Comparison of ENCODE assay signal across 16 cellular contexts in genomic region chr6:116102856-116103255, GRCh38. TPM values are rescaled to one million over a fixed set of nuclear protein-coding genes. Genes with fewer than 3 reads are reported as not detected.
DNase-seq lines count a peak whose midpoint lies in the region; ATAC-seq, FAIRE-seq and TF ChIP-seq lines count a peak whose summit lies in the region.
"Had no signal": no experiment of that assay in that cellular context is flagged by ENCODE, and none has a peak within 500 bp of the region (broad histone marks: within the 10 kb centered on the region; RNA-seq: fewer than 3 reads in every experiment).

No MANE protein-coding gene starts in this region.

- H3K9me3 Mint-ChIP-seq in endodermal cell = no peaks in the 10 kb centered on the region

- H3K4me1 ChIP-seq in HepG2 (ENCODE audit: insufficient read depth, low read length) = peaks cover 77% of the 10 kb centered on the region
- H3K4me1 ChIP-seq in right lobe of liver = peaks cover 0 to 70% (median 36%) of the 10 kb centered on the region in 4 donors
- H3K4me1 ChIP-seq in OCI-LY7 (ENCODE audit: insufficient read depth, low read length, poor library complexity, severe bottlenecking) = peaks cover 37% of the 10 kb centered on the region
- peaks cover 33% of the 10 kb centered on the region for H3K4me1 ChIP-seq in endodermal cell (ENCODE audit: control insufficient read depth, insufficient read depth, low read length)
- peaks cover 0 to 4% of the 10 kb centered on the region in 2 experiments for H3K4me1 ChIP-seq in trophoblast cell (ENCODE audit: control insufficient read depth in 1 of 2, insufficient read depth in 2 of 2, low read length in 2 of 2)
- H3K4me1 ChIP-seq in mesendoderm (ENCODE audit: control insufficient read depth, low read depth, low read length) = no peaks in the 10 kb centered on the region

- H3K14ac ChIP-seq in trophoblast cell (ENCODE audit: low read length) = no peak overlapping the region

- H4K12ac ChIP-seq in trophoblast cell (ENCODE audit: low read depth, low read length) = no peak overlapping the region

- TF ChIP-seq CTCF in HepG2 (CRISPR knock-in tag; IDR thresholded peaks at IDR 0.05) (no peak), right lobe of liver (IDR thresholded peaks at IDR 0.05) (no peak), OCI-LY7 (conservative IDR thresholded peaks at IDR 0.05; ENCODE audit: low read length) (no peak), endodermal cell (conservative IDR thresholded peaks at IDR 0.05) (no peak)

- no peak overlapping the region for H3K27ac Mint-ChIP-seq in endodermal cell

- H3K4ac ChIP-seq in trophoblast cell (ENCODE audit: low read depth, low read length) (no peak overlapping the region), mesendoderm (ENCODE audit: low read depth, low read length) (no peak overlapping the region)

- H3K4me3 ChIP-seq in HepG2 (replicated peaks in 1 of 3; ENCODE audit: insufficient read depth in 1 of 3, low read depth in 2 of 3, low read length in 3 of 3) = no peak overlapping the region
- no peak overlapping the region for H3K4me3 ChIP-seq in right lobe of liver
- H3K4me3 ChIP-seq in OCI-LY7 (ENCODE audit: low read depth, low read length, poor library complexity, severe bottlenecking) = peak overlapping the region; percentile 78
- H3K4me3 ChIP-seq in endodermal cell (ENCODE audit: low read length) = peak overlapping the region; percentile 86
- no peak overlapping the region for H3K4me3 ChIP-seq in trophoblast cell (ENCODE audit: low read depth, low read length)
- no peak overlapping the region for H3K4me3 ChIP-seq in mesendoderm (ENCODE audit: low read length)

- no peak overlapping the region for H4K8ac ChIP-seq in trophoblast cell (ENCODE audit: low read depth, low read length)
- no peak overlapping the region for H4K8ac ChIP-seq in mesendoderm (ENCODE audit: low read depth, low read length)

- no peak overlapping the region for H2BK12ac ChIP-seq in trophoblast cell (ENCODE audit: low read length)

- TF ChIP-seq RAD21 in HepG2 (CRISPR knock-in tag; IDR thresholded peaks at IDR 0.05) = no peak

- H3K27ac ChIP-seq in HepG2 (ENCODE audit: extremely low read length, insufficient read depth, low read length) (no peak overlapping the region), right lobe of liver (no peak overlapping the region), OCI-LY7 (ENCODE audit: low read depth, low read length, poor library complexity, severe bottlenecking) (peak overlapping the region; percentile 82), endodermal cell (ENCODE audit: low read depth, low read length) (no peak overlapping the region), trophoblast cell (ENCODE audit: low read depth, low read length) (no peak overlapping the region), mesendoderm (ENCODE audit: low read depth, low read length) (no peak overlapping the region)

- H3K27me3 ChIP-seq in HepG2 (ENCODE audit: control insufficient read depth in 1 of 2, insufficient read depth in 2 of 2, low read length in 2 of 2) = no peaks in the 10 kb centered on the region; a peak in 1 of 5 replicates
- no peaks in the 10 kb centered on the region for H3K27me3 ChIP-seq in right lobe of liver
- H3K27me3 ChIP-seq in endodermal cell (ENCODE audit: control insufficient read depth, insufficient read depth, low read length, poor library complexity, severe bottlenecking) = no peaks in the 10 kb centered on the region
- H3K27me3 ChIP-seq in trophoblast cell (ENCODE audit: insufficient read depth, low read length) = no peaks in the 10 kb centered on the region
- no peaks in the 10 kb centered on the region for H3K27me3 ChIP-seq in mesendoderm (ENCODE audit: insufficient read depth, low read length, poor library complexity)

- H2BK15ac ChIP-seq in mesendoderm (replicated peaks; ENCODE audit: low read depth) = no peak overlapping the region

- no peak overlapping the region for H2BK120ac ChIP-seq in trophoblast cell (ENCODE audit: insufficient read depth, low read length, poor library complexity)
- H2BK120ac ChIP-seq in mesendoderm (ENCODE audit: low read depth, low read length) = no peak overlapping the region

- in situ Hi-C loops in HepG2 (cut with HindIII; ENCODE audit: extremely low pct_ligation_motif_present, low pct_unique_long_range_greater_than_20kb) = no loop called here

- no peak overlapping the region for H4K91ac ChIP-seq in trophoblast cell (ENCODE audit: low read depth, low read length)

- peaks cover 70% of the 10 kb centered on the region for H3K4me1 Mint-ChIP-seq in endodermal cell

- TF ChIP-seq POLR2A in HepG2 (IDR thresholded peaks at IDR 0.05; ENCODE audit: insufficient read depth in 1 of 2, low read depth in 2 of 2, low read length in 2 of 2) (no peak), right lobe of liver (IDR thresholded peaks at IDR 0.05) (no peak)

- peak overlapping the region; percentile 86 for H3K4me2 ChIP-seq in HepG2 (ENCODE audit: low read depth, low read length)
- peak overlapping the region; percentile 94 for H3K4me2 ChIP-seq in OCI-LY7 (ENCODE audit: low read length)
- H3K4me2 ChIP-seq in trophoblast cell (ENCODE audit: low read length) = no peak overlapping the region
- no peak overlapping the region for H3K4me2 ChIP-seq in mesendoderm (ENCODE audit: low read length)

- H3K27me3 Mint-ChIP-seq in endodermal cell (ENCODE audit: insufficient read depth) = no peaks in the 10 kb centered on the region

- H3K79me1 ChIP-seq in trophoblast cell (ENCODE audit: low read length) (peaks cover 6% of the 10 kb centered on the region), mesendoderm (ENCODE audit: low read length) (peaks cover 21% of the 10 kb centered on the region)

- H3K56ac ChIP-seq in mesendoderm (ENCODE audit: low read length) = no peak overlapping the region

- CTCF ChIA-PET in HepG2 (lab: Yijun Ruan, JAX; ENCODE audit: low intra/inter-chr PET ratio, low total read pairs) = no interaction called here
- CTCF ChIA-PET in OCI-LY7 (lab: Charles Lee; ENCODE audit: unreplicated experiment) = interaction anchor here (0.8 to 1.1 kb wide), 2 partner anchors 10 to 85 kb away, joined by 3 to 4 read pairs; no protein-coding TSS in a partner anchor

- no peaks in the 10 kb centered on the region for H3K9me2 ChIP-seq in OCI-LY7 (ENCODE audit: insufficient read depth, low read length)

- H3K4me3 Mint-ChIP-seq in endodermal cell = peak overlapping the region; percentile 75

- H2AK5ac ChIP-seq in trophoblast cell (ENCODE audit: low read length) (no peak overlapping the region), mesendoderm (ENCODE audit: low read length) (no peak overlapping the region)

- H4K5ac ChIP-seq in mesendoderm (ENCODE audit: low read length) = no peak overlapping the region

- POLR2A ChIA-PET in HepG2 (lab: Yijun Ruan, JAX) = interaction anchor here (4.1 kb wide), 1 partner anchor 42 kb away, joined by 51 read pairs; the partner anchor contains the start of gene FRK
- POLR2A ChIA-PET in OCI-LY7 (lab: Charles Lee) = interaction anchor here (0.7 to 2.5 kb wide), 10 partner anchors 9 to 154 kb away, joined by 3 to 12 read pairs (median 4); no protein-coding TSS in a partner anchor

- H3K18ac ChIP-seq in trophoblast cell (ENCODE audit: low read length) (no peak overlapping the region), mesendoderm (ENCODE audit: low read length) (no peak overlapping the region)

- H2BK5ac ChIP-seq in trophoblast cell (ENCODE audit: low read depth, low read length, poor library complexity) = no peak overlapping the region
- no peak overlapping the region for H2BK5ac ChIP-seq in mesendoderm (ENCODE audit: low read length)

- no peak for ATAC-seq in HepG2
- no peak for ATAC-seq in right lobe of liver

- H3K79me2 ChIP-seq in HepG2 (ENCODE audit: insufficient read depth, low read length) (peaks cover 25% of the 10 kb centered on the region), OCI-LY7 (ENCODE audit: insufficient read depth, low read depth, low read length) (peaks cover 20% of the 10 kb centered on the region), trophoblast cell (ENCODE audit: control insufficient read depth, insufficient read depth, low read length, poor library complexity) (peaks cover 6% of the 10 kb centered on the region), mesendoderm (ENCODE audit: control insufficient read depth, insufficient read depth, low read length) (peaks cover 4% of the 10 kb centered on the region)

- intact Hi-C loops in HepG2 (cut with micrococcal nuclease; ENCODE audit: unreplicated experiment) = loop anchor here (5.0 to 10.0 kb wide), 2 partner anchors 172 to 206 kb away; partner anchors contain the start of gene TSPYL1
- intact Hi-C loops in right lobe of liver (cut with DNase I) = no loop called here
- intact Hi-C loops in OCI-LY7 (cut with micrococcal nuclease; ENCODE audit: unreplicated experiment) = loop anchor here (5.0 kb wide), 1 partner anchor 304 kb away; no protein-coding TSS in a partner anchor

- H2AFZ ChIP-seq in HepG2 (ENCODE audit: low read length) = no peak overlapping the region
- peak overlapping the region; percentile 51; the same call in 1 of the 2 replicates for H2AFZ ChIP-seq in OCI-LY7 (ENCODE audit: low read length)
- H2AFZ ChIP-seq in trophoblast cell (ENCODE audit: insufficient read depth, low read length, poor library complexity) = no peak overlapping the region

- DNase-seq in HepG2 (ENCODE audit: low spot score) = no peak
- DNase-seq in right lobe of liver = no peak
- peak; percentile 27 for DNase-seq in OCI-LY7 (ENCODE audit: low spot score)
- DNase-seq in endodermal cell = no peak
- no peak for DNase-seq in NCI-H526 (lab: John Stamatoyannopoulos, UW)
- no peak for DNase-seq in DMS53 (lab: John Stamatoyannopoulos, UW)
- no peak for DNase-seq in trophoblast cell
- DNase-seq in mesendoderm = no peak
- DNase-seq: activated CD4-positive, alpha-beta T cell treated with anti-CD3 and anti-CD28 coated beads for 48 hours; NCI-H1092; NCI-H526 treated with DMSO at 0.1 percent for 48 hours; small intestine had no signal

- FAIRE-seq in HepG2 (lab: Jason Lieb, UNC) = no peak
- FAIRE-seq: small intestine had no signal

- no peak overlapping the region for H3K23ac ChIP-seq in trophoblast cell (ENCODE audit: low read length)
- H3K23ac ChIP-seq in mesendoderm (ENCODE audit: low read length) = no peak overlapping the region

- 92% methylated on average over 4 of the region's 4 CpGs for WGBS in HepG2 (ENCODE audit: low lambda C conversion rate)
- 54% methylated on average over 3 of the region's 4 CpGs for WGBS in right lobe of liver (ENCODE audit: insufficient coverage, low coverage, low lambda C conversion rate, missing lambda C conversion rate)
- 94 to 95% methylated on average over 2 to 4 of the region's 4 CpGs for WGBS in endodermal cell (ENCODE audit: insufficient coverage in 1 of 2, insufficient read length in 1 of 2), 2 experiments
- no CpG with 5 or more reads among the region's 4 CpGs for WGBS in trophoblast cell (ENCODE audit: extremely low coverage, insufficient coverage, insufficient read length)
- no CpG with 5 or more reads among the region's 4 CpGs for WGBS in mesendoderm (ENCODE audit: extremely low coverage, insufficient coverage, low lambda C conversion rate)

- H3K36me3 ChIP-seq in HepG2 (replicated peaks in 1 of 2; ENCODE audit: control insufficient read depth in 1 of 2, insufficient read depth in 2 of 2, low read length in 2 of 2) (no peaks in the 10 kb centered on the region; a peak in 1 of 5 replicates), right lobe of liver (no peaks in the 10 kb centered on the region), OCI-LY7 (ENCODE audit: insufficient read depth, low read length) (peaks cover 4% of the 10 kb centered on the region; the same call in 1 of the 2 replicates), endodermal cell (ENCODE audit: control insufficient read depth, insufficient read depth, low read length) (peaks cover 15% of the 10 kb centered on the region), trophoblast cell (ENCODE audit: control insufficient read depth in 1 of 2, insufficient read depth in 2 of 2, low read length in 2 of 2) (no peaks in the 10 kb centered on the region), mesendoderm (ENCODE audit: control insufficient read depth, insufficient read depth, low read length) (no peaks in the 10 kb centered on the region)

- H4K20me1 ChIP-seq in HepG2 (ENCODE audit: insufficient read depth, low read length) = no peaks in the 10 kb centered on the region
- no peaks in the 10 kb centered on the region for H4K20me1 ChIP-seq in OCI-LY7 (ENCODE audit: insufficient read depth, low read length)

- H3K36me3 Mint-ChIP-seq in endodermal cell (ENCODE audit: low read depth) = peaks cover 13% of the 10 kb centered on the region

- H3K9ac ChIP-seq in HepG2 (ENCODE audit: insufficient read depth, low read depth, low read length) = no peak overlapping the region
- no peak overlapping the region for H3K9ac ChIP-seq in endodermal cell (ENCODE audit: extremely low read depth, low read length, poor library complexity, severe bottlenecking)
- H3K9ac ChIP-seq in trophoblast cell (ENCODE audit: low read length) = no peak overlapping the region
- H3K9ac ChIP-seq in mesendoderm (ENCODE audit: low read length) = no peak overlapping the region

- H3K9me3 ChIP-seq in HepG2 (ENCODE audit: low read length) = no peaks in the 10 kb centered on the region
- H3K9me3 ChIP-seq in right lobe of liver = no peaks in the 10 kb centered on the region
- no peaks in the 10 kb centered on the region for H3K9me3 ChIP-seq in OCI-LY7 (ENCODE audit: low read length)
- no peaks in the 10 kb centered on the region for H3K9me3 ChIP-seq in endodermal cell (ENCODE audit: control insufficient read depth, low read length)
- no peaks in the 10 kb centered on the region for H3K9me3 ChIP-seq in trophoblast cell (ENCODE audit: insufficient read depth, low read depth, low read length)

- BruUV-seq in HepG2 (replicated peaks; lab: Mats Ljungman, UMichigan) (no TSS peak), OCI-LY7 (replicated peaks; lab: Mats Ljungman, UMichigan) (no TSS peak)

- TF ChIP-seq EP300 in HepG2 (IDR thresholded peaks at IDR 0.05; ENCODE audit: low read depth in 2 of 2, low read length in 2 of 2) = no peak
- TF ChIP-seq EP300 in HepG2 (CRISPR knock-in tag; IDR thresholded peaks at IDR 0.05; ENCODE audit: borderline replicate concordance) = no peak

RNA-seq across cellular contexts. Expression of gene NT5DC1, which starts 2.2 kb away (rescaled TPM):
- total RNA-seq in HepG2 (2016; rRNA removed; fragmentation: Illumina TruSeq; extraction: Trizol) (56.1 and 90.6 TPM in 2 replicates), right lobe of liver (10 to 100 TPM in 4 of 6 experiments, 1 to 10 TPM in 2; 8.5 to 49.1 (median 34.8) TPM), OCI-LY7 (2022) (58.8 and 65.0 TPM in 2 replicates), endodermal cell (100 to 1,000 TPM in 1 of 2 donors, 10 to 100 TPM in 1; 83.0 to 136 TPM)
- 7.3 and 12.5 TPM in 2 replicates for total RNA-seq in HepG2 (2016; cell fraction: cytosol; rRNA removed; fragmentation: Illumina TruSeq; extraction: Trizol; ENCODE audit: low read depth)
- 54.8 and 88.2 TPM in 2 replicates for total RNA-seq in HepG2 (2016; cell fraction: insoluble cytoplasmic fraction; rRNA removed; fragmentation: Illumina TruSeq; extraction: Trizol)
- 25.6 and 27.4 TPM in 2 replicates for total RNA-seq in HepG2 (2016; cell fraction: membrane; rRNA removed; fragmentation: Illumina TruSeq; extraction: Trizol)
- 46.5 and 53.8 TPM in 2 replicates for total RNA-seq in HepG2 (2016; cell fraction: nucleus; rRNA removed; fragmentation: Illumina TruSeq; extraction: Trizol)
- polyA plus RNA-seq in HepG2 (2011; rRNA removed) = 22.1 and 27.0 TPM in 2 replicates
- 22.4 and 23.3 TPM in 2 replicates for polyA plus RNA-seq in HepG2 (2011; cell fraction: cytosol; rRNA removed)
- polyA plus RNA-seq in HepG2 (2011; cell fraction: nucleus; rRNA removed) = 10.3 and 13.1 TPM in 2 replicates
- 28.1 and 28.8 TPM in 2 replicates for polyA plus RNA-seq in HepG2 (2012)
- polyA plus RNA-seq in HepG2 (2016; cell fraction: cytosol; fragmentation: Illumina TruSeq; extraction: Trizol; ENCODE audit: low read depth) = 12.1 and 12.5 TPM in 2 replicates
- 81.9 and 84.6 TPM in 2 replicates for polyA plus RNA-seq in HepG2 (2016; cell fraction: insoluble cytoplasmic fraction; fragmentation: Illumina TruSeq; extraction: Trizol; ENCODE audit: low read depth)
- 21.3 and 21.5 TPM in 2 replicates for polyA plus RNA-seq in HepG2 (2016; cell fraction: membrane; fragmentation: Illumina TruSeq; extraction: Trizol; ENCODE audit: low read depth)
- polyA plus RNA-seq in HepG2 (2016; cell fraction: nucleus; fragmentation: Illumina TruSeq; extraction: Trizol; ENCODE audit: insufficient read depth, low read depth) = 34.4 and 35.2 TPM in 2 replicates
- 22.3 and 35.3 TPM in 2 replicates for polyA minus RNA-seq in HepG2 (2011; rRNA and poly(A)+ RNA removed; ENCODE audit: low replicate concordance)
- polyA minus RNA-seq in HepG2 (2011; cell fraction: cytosol; rRNA and poly(A)+ RNA removed) = 38.6 and 39.5 TPM in 2 replicates
- polyA minus RNA-seq in HepG2 (2011; cell fraction: nucleus; rRNA and poly(A)+ RNA removed) = 40.2 and 44.4 TPM in 2 replicates
- 11.3 and 20.5 TPM in 2 replicates for total RNA-seq in OCI-LY7 (2014; rRNA removed; shearing (Covaris generic))
- 35.9 TPM for polyA plus RNA-seq in endodermal cell (2013, experiment 1 of 2)
- polyA plus RNA-seq in endodermal cell (2013, experiment 2 of 2) = 32.2 TPM
- polyA plus RNA-seq in trophoblast cell (2013) = 9.1 and 9.3 TPM in 2 replicates
- polyA plus RNA-seq in mesendoderm (2013, experiment 1 of 2) = 13.3 TPM
- 13.7 TPM for polyA plus RNA-seq in mesendoderm (2013, experiment 2 of 2)

RNA-seq across cellular contexts. Expression of gene COL10A1, which starts 23.1 kb away (rescaled TPM):
- total RNA-seq in HepG2 (2016; rRNA removed; fragmentation: Illumina TruSeq; extraction: Trizol) (not detected in 2 replicates), right lobe of liver (10 to 100 TPM in 1 of 6 experiments, under 1 TPM in 1, not detected in 4; 0.12 to 23.4 TPM), OCI-LY7 (2022) (not detected in 2 replicates), endodermal cell (not detected)
- not detected in 2 replicates for total RNA-seq in HepG2 (2016; cell fraction: cytosol; rRNA removed; fragmentation: Illumina TruSeq; extraction: Trizol; ENCODE audit: low read depth)
- total RNA-seq in HepG2 (2016; cell fraction: insoluble cytoplasmic fraction; rRNA removed; fragmentation: Illumina TruSeq; extraction: Trizol) = 0.04 TPM in 1 of 2 replicates, not detected in the other
- not detected in 2 replicates for total RNA-seq in HepG2 (2016; cell fraction: membrane; rRNA removed; fragmentation: Illumina TruSeq; extraction: Trizol)
- not detected in 2 replicates for total RNA-seq in HepG2 (2016; cell fraction: nucleus; rRNA removed; fragmentation: Illumina TruSeq; extraction: Trizol)
- polyA plus RNA-seq in HepG2 (2011; rRNA removed) = 0.07 TPM in 2 replicates
- polyA plus RNA-seq in HepG2 (2011; cell fraction: cytosol; rRNA removed) = 0.03 and 0.05 TPM in 2 replicates
- not detected in 2 replicates for polyA plus RNA-seq in HepG2 (2011; cell fraction: nucleus; rRNA removed)
- 0.07 and 0.12 TPM in 2 replicates for polyA plus RNA-seq in HepG2 (2012)
- polyA plus RNA-seq in HepG2 (2016; cell fraction: cytosol; fragmentation: Illumina TruSeq; extraction: Trizol; ENCODE audit: low read depth) = not detected in 2 replicates
- not detected in 2 replicates for polyA plus RNA-seq in HepG2 (2016; cell fraction: insoluble cytoplasmic fraction; fragmentation: Illumina TruSeq; extraction: Trizol; ENCODE audit: low read depth)
- not detected in 2 replicates for polyA plus RNA-seq in HepG2 (2016; cell fraction: membrane; fragmentation: Illumina TruSeq; extraction: Trizol; ENCODE audit: low read depth)
- polyA plus RNA-seq in HepG2 (2016; cell fraction: nucleus; fragmentation: Illumina TruSeq; extraction: Trizol; ENCODE audit: insufficient read depth, low read depth) = not detected in 2 replicates
- polyA minus RNA-seq in HepG2 (2011; rRNA and poly(A)+ RNA removed; ENCODE audit: low replicate concordance) = 0.30 TPM in 1 of 2 replicates, not detected in the other
- polyA minus RNA-seq in HepG2 (2011; cell fraction: cytosol; rRNA and poly(A)+ RNA removed) = not detected in 2 replicates
- polyA minus RNA-seq in HepG2 (2011; cell fraction: nucleus; rRNA and poly(A)+ RNA removed) = 0.13 TPM in 1 of 2 replicates, not detected in the other
- total RNA-seq in OCI-LY7 (2014; rRNA removed; shearing (Covaris generic)) = not detected in 2 replicates
- polyA plus RNA-seq in endodermal cell (2013, experiment 1 of 2) = not detected
- polyA plus RNA-seq in endodermal cell (2013, experiment 2 of 2) = not detected
- polyA plus RNA-seq in trophoblast cell (2013) = not detected in 2 replicates
- 0.07 TPM for polyA plus RNA-seq in mesendoderm (2013, experiment 1 of 2)
- 0.21 TPM for polyA plus RNA-seq in mesendoderm (2013, experiment 2 of 2)
- total RNA-seq: dermis microvascular lymphatic vessel endothelial cell, kidney epithelial cell, SK-MEL-5 had no signal
- polyA plus RNA-seq: adipose tissue, small intestine had no signal

RNA-seq across cellular contexts. Expression of gene FRK, which starts 42.2 kb away (rescaled TPM):
- total RNA-seq in HepG2 (2016; rRNA removed; fragmentation: Illumina TruSeq; extraction: Trizol) = 2.9 and 4.5 TPM in 2 replicates
- 0.51 and 0.62 TPM in 2 replicates for total RNA-seq in HepG2 (2016; cell fraction: cytosol; rRNA removed; fragmentation: Illumina TruSeq; extraction: Trizol; ENCODE audit: low read depth)
- total RNA-seq in HepG2 (2016; cell fraction: insoluble cytoplasmic fraction; rRNA removed; fragmentation: Illumina TruSeq; extraction: Trizol) = 2.9 and 4.1 TPM in 2 replicates
- total RNA-seq in HepG2 (2016; cell fraction: membrane; rRNA removed; fragmentation: Illumina TruSeq; extraction: Trizol) = 0.86 and 0.93 TPM in 2 replicates
- total RNA-seq in HepG2 (2016; cell fraction: nucleus; rRNA removed; fragmentation: Illumina TruSeq; extraction: Trizol) = 6.1 and 6.5 TPM in 2 replicates
- polyA plus RNA-seq in HepG2 (2011; rRNA removed) = 1.3 and 1.5 TPM in 2 replicates
- polyA plus RNA-seq in HepG2 (2011; cell fraction: cytosol; rRNA removed) = 0.56 and 1.2 TPM in 2 replicates
- polyA plus RNA-seq in HepG2 (2011; cell fraction: nucleus; rRNA removed) = 1.7 and 2.6 TPM in 2 replicates
- 0.65 and 0.80 TPM in 2 replicates for polyA plus RNA-seq in HepG2 (2012)
- polyA plus RNA-seq in HepG2 (2016; cell fraction: cytosol; fragmentation: Illumina TruSeq; extraction: Trizol; ENCODE audit: low read depth) = 0.08 and 0.10 TPM in 2 replicates
- 1.7 and 1.9 TPM in 2 replicates for polyA plus RNA-seq in HepG2 (2016; cell fraction: insoluble cytoplasmic fraction; fragmentation: Illumina TruSeq; extraction: Trizol; ENCODE audit: low read depth)
- polyA plus RNA-seq in HepG2 (2016; cell fraction: membrane; fragmentation: Illumina TruSeq; extraction: Trizol; ENCODE audit: low read depth) = 0.18 and 0.27 TPM in 2 replicates
- polyA plus RNA-seq in HepG2 (2016; cell fraction: nucleus; fragmentation: Illumina TruSeq; extraction: Trizol; ENCODE audit: insufficient read depth, low read depth) = 2.1 and 2.6 TPM in 2 replicates
- polyA minus RNA-seq in HepG2 (2011; rRNA and poly(A)+ RNA removed; ENCODE audit: low replicate concordance) = 5.6 and 8.1 TPM in 2 replicates
- polyA minus RNA-seq in HepG2 (2011; cell fraction: cytosol; rRNA and poly(A)+ RNA removed) = 2.5 and 3.6 TPM in 2 replicates
- polyA minus RNA-seq in HepG2 (2011; cell fraction: nucleus; rRNA and poly(A)+ RNA removed) = 16.5 and 22.3 TPM in 2 replicates
- total RNA-seq in right lobe of liver = 10 to 100 TPM in 4 of 6 experiments, 1 to 10 TPM in 2; 8.4 to 14.1 (median 11.9) TPM
- 0.10 and 0.13 TPM in 2 replicates for total RNA-seq in OCI-LY7 (2014; rRNA removed; shearing (Covaris generic))
- 0.46 TPM in 2 replicates for total RNA-seq in OCI-LY7 (2022)
- 1 to 10 TPM; 1.4 to 2.9 TPM for total RNA-seq in endodermal cell
- 0.11 TPM for polyA plus RNA-seq in endodermal cell (2013, experiment 1 of 2)
- polyA plus RNA-seq in endodermal cell (2013, experiment 2 of 2) = 0.12 TPM
- polyA plus RNA-seq in trophoblast cell (2013) = 0.19 and 0.21 TPM in 2 replicates
- polyA plus RNA-seq in mesendoderm (2013, experiment 1 of 2) = 0.06 TPM
- 0.04 TPM for polyA plus RNA-seq in mesendoderm (2013, experiment 2 of 2)

Comparison
In these comparisons a context has a peak if more than half of its experiments do, and no peak if none do; other contexts are left out.
1. intact Hi-C loops: an anchor here in HepG2 (5.0 to 10.0 kb wide) and OCI-LY7 (5.0 kb wide); none called in right lobe of liver.
2. H3K4me2 ChIP-seq: peak in HepG2 (single experiment) and OCI-LY7 (single experiment); none in trophoblast cell (single experiment) and mesendoderm (single experiment).
3. H3K4me3 ChIP-seq: peak in OCI-LY7 (single experiment) and endodermal cell (single experiment); none in HepG2 (0 of 3), right lobe of liver (0 of 3), trophoblast cell (single experiment) and mesendoderm (single experiment).